27 cellular contexts compared by ENCODE assay signal in the genomic region with DNA sequence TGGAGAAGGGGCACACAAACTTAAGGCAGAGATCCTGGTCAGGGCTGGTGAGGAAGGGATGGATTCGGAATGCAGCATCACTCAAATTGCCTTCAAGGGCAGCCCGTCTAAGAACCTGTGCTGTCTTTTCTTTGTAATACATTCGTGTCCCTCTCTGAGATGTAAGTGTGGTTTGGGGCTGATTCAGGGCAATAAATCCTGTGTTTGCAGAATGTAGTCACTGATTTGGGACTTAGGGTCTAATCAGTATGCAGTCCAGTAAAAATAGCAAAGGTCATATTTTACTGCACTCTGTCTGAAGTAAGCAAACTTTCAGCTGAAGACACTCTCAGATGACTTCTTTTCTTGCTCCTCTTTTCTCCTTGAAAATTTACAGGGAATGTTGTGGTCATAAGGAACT.
"Had no signal": no experiment of that assay in that cellular context is flagged by ENCODE, and none has a peak within 500 bp of the region (broad histone marks: within the 10 kb centered on the region; RNA-seq: fewer than 3 reads in every experiment).

No MANE protein-coding gene starts in this region.

- H3K27ac Mint-ChIP-seq: activated T-helper 17 cell treated with anti-CD3 and anti-CD28 coated beads, Interleukin-2, amount 50 U/mL, for 72 hours; naive thymus-derived CD4-positive, alpha-beta T cell; T-helper 1 cell treated with Interleukin-12 subunit alpha and Interleukin-12 subunit beta and Interleukin-4 antibody, amounts not matched to agents 30 μg/mL and 1 μg/mL, for 36 hours had no signal

- H3K9me3 ChIP-seq: esophagus squamous epithelium, pancreas, right atrium auricular region, spleen, testis, transverse colon had no signal

- H3K4me1 Mint-ChIP-seq: activated T-helper 17 cell treated with anti-CD3 and anti-CD28 coated beads, Interleukin-2, amount 50 U/mL, for 72 hours had no signal

- DNase-seq: activated CD4-positive, alpha-beta T cell treated with anti-CD3 and anti-CD28 coated beads for 48 hours; activated CD4-positive, alpha-beta T cell treated with anti-CD3 and anti-CD28 coated beads, Interleukin-2, amount 50 U/mL, for 48 hours; activated gamma-delta T cell treated with Interleukin-2 at 50 U/mL for 16 hours; activated naive CD4-positive, alpha-beta T cell treated with anti-CD3 and anti-CD28 coated beads, Interleukin-2, amount 50 U/mL, for 16 hours; activated T-cell treated with anti-CD3 and anti-CD28 coated beads, Interleukin-2, amount 50 U/mL, for 4 hours; amniotic stem cell; central memory CD4-positive, alpha-beta T cell; effector CD8-positive, alpha-beta T cell; esophagus squamous epithelium; hippocampal formation; left cardiac atrium; mammary epithelial cell; naive thymus-derived CD4-positive, alpha-beta T cell; nucleus accumbens; pancreas; spleen; stimulated activated naive CD4-positive, alpha-beta T cell; T-helper 9 cell; testis; transverse colon; WERI-Rb-1 had no signal

- H3K9me3 Mint-ChIP-seq: activated T-cell treated with anti-CD3 and anti-CD28 coated beads, Interleukin-2, amount 50 U/mL, for 4 hours; activated T-helper 17 cell treated with anti-CD3 and anti-CD28 coated beads, Interleukin-2, amount 50 U/mL, for 72 hours; naive thymus-derived CD4-positive, alpha-beta T cell; T-helper 1 cell treated with Interleukin-12 subunit alpha and Interleukin-12 subunit beta and Interleukin-4 antibody, amounts not matched to agents 30 μg/mL and 1 μg/mL, for 36 hours had no signal

- ATAC-seq: activated CD4-positive, CD25-positive, alpha-beta regulatory T cell treated with anti-CD3 and anti-CD28 coated beads, Interleukin-2, amount 50 U/mL, for 24 hours; activated T-cell treated with anti-CD3 and anti-CD28 coated beads, Interleukin-2, amount 50 U/mL, for 4 hours; activated T-helper 17 cell treated with anti-CD3 and anti-CD28 coated beads, Interleukin-2, amount 50 U/mL, for 72 hours; left cardiac atrium; naive thymus-derived CD4-positive, alpha-beta T cell; pancreas had no signal

- H3K27ac ChIP-seq: epithelial cell of prostate, esophagus squamous epithelium, pancreas, right atrium auricular region, spleen, testis, WERI-Rb-1 had no signal

- H3K4me3 Mint-ChIP-seq: activated T-cell treated with anti-CD3 and anti-CD28 coated beads, Interleukin-2, amount 50 U/mL, for 4 hours; activated T-helper 17 cell treated with anti-CD3 and anti-CD28 coated beads, Interleukin-2, amount 50 U/mL, for 72 hours; naive thymus-derived CD4-positive, alpha-beta T cell; neural crest cell; T-helper 1 cell treated with Interleukin-12 subunit alpha and Interleukin-12 subunit beta and Interleukin-4 antibody, amounts not matched to agents 30 μg/mL and 1 μg/mL, for 36 hours had no signal

- H3K27me3 ChIP-seq: esophagus squamous epithelium, pancreas, right atrium auricular region, spleen, testis, transverse colon had no signal

- H3K36me3 ChIP-seq: esophagus squamous epithelium, pancreas, right atrium auricular region, spleen, transverse colon, WERI-Rb-1 had no signal

- H3K4me3 ChIP-seq: esophagus squamous epithelium, pancreas, right atrium auricular region, spleen, testis, transverse colon had no signal

- H3K4me1 ChIP-seq: esophagus squamous epithelium, right atrium auricular region, testis had no signal
